Comparison of ENCODE assay signal across 8 cellular contexts in the genomic region with DNA sequence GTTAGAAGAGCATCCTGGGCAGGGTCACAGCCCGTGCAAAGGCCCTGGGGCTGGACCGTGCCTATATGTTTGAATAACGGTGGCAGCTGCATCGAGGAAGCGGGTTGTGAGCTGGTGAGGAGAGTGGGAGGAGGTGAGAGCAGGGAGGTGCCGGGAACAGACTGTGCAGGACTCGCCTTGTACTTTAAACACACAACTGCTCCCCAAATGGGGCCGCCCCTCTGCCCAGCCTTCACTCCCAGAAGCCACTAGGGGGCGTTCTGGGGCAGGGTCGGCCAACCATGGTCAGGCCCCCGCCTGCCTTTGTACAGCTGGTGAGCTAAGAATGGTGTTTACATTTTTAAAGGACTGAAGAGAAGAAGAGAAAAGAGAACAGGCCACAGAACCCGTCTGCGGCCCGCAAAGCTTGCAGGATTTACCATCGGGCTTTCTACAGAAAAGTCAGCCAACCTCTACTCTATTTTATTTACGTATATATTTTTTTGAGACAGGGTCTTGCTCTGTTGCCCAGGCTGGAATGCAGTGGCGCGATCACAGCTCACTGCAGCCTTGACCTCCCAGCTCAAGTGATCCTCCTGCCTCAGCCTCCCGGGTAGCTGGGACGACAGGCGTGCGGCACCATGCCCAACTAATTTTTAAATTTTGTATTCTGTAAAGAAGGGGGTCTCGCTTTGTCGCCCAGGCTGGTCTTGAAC. TPM values are rescaled to one million over a fixed set of nuclear protein-coding genes. Genes with fewer than 3 reads are reported as not detected.
DNase-seq lines count a peak whose midpoint lies in the region; ATAC-seq, FAIRE-seq and TF ChIP-seq lines count a peak whose summit lies in the region.
"Not testable (repeated sequence)": the region's sequence is repeated elsewhere in the genome, so short reads cannot be mapped to it uniquely, and the experiment has no call there.

No MANE protein-coding gene starts in this region.

- FAIRE-seq in pancreas (lab: Jason Lieb, UNC): not testable (repeated sequence)

- H3K4me3 ChIP-seq in DOHH2 (ENCODE audit: low read length); pancreas: not testable (repeated sequence)

- H3K9me3 ChIP-seq in DOHH2 (ENCODE audit: control insufficient read depth, insufficient read depth, low read length); pancreas: not testable (repeated sequence)

- TF ChIP-seq CTCF in DOHH2 (IDR thresholded peaks at IDR 0.05; ENCODE audit: low read depth, low read length, poor library complexity, severe bottlenecking): peak; percentile 84
- peak in 2 of 4 donors; percentile 23 to 24 for TF ChIP-seq CTCF in pancreas (IDR thresholded peaks at IDR 0.05)

- not testable (repeated sequence) for H3K9me2 ChIP-seq in DOHH2 (replicated peaks; ENCODE audit: control insufficient read depth, low read length)

- H3K4me1 Mint-ChIP-seq in IgD-negative memory B cell: peaks cover 4 to 13% (median 11%) of the 10 kb centered on the region in 3 donors

- not testable (repeated sequence) for H3K4me2 ChIP-seq in DOHH2 (ENCODE audit: low read length)

- not testable (repeated sequence) for H3K9me3 Mint-ChIP-seq in IgD-negative memory B cell

- H3F3A ChIP-seq in DOHH2 (ENCODE audit: control insufficient read depth, insufficient read depth): not testable (repeated sequence)

- WGBS in pancreas, 2 donors: 79 to 82% methylated on average over 24 of the region's 24 CpGs

- ATAC-seq in pancreas: peak in 3 of 4 donors; percentile 48 to 67 (median 57)

- peaks cover 15% of the 10 kb centered on the region for H3K4me1 ChIP-seq in DOHH2 (ENCODE audit: control insufficient read depth, low read length)
- not testable (repeated sequence) for H3K4me1 ChIP-seq in pancreas

- H3K27ac ChIP-seq in DOHH2 (ENCODE audit: low read depth, low read length); pancreas: not testable (repeated sequence)

- DNase-seq in SIG-M5 treated with dmso at 0.1 percent for 504 hours (lab: John Stamatoyannopoulos, UW; ENCODE audit: unreplicated experiment): peak; percentile 23
- peak in 2 of 3 experiments; percentile 37 to 38 for DNase-seq in activated CD8-positive, alpha-beta memory T cell treated with anti-CD3 and anti-CD28 coated beads for 48 hours (ENCODE audit: low read depth in 2 of 3, low spot score in 2 of 3)
- DNase-seq in central memory CD4-positive, alpha-beta T cell: peak; percentile 47
- peak; percentile 55 for DNase-seq in hepatic stellate cell (ENCODE audit: low spot score)
- DNase-seq in pancreas: peak in 2 of 6 donors; percentile 17 to 18
- DNase-seq in superior temporal gyrus (ENCODE audit: extremely low spot score): peak; percentile 13

- not testable (repeated sequence) for H4K20me1 ChIP-seq in DOHH2 (ENCODE audit: control insufficient read depth, insufficient read depth, low read depth, low read length)

- H3K27me3 ChIP-seq in DOHH2 (ENCODE audit: control insufficient read depth, low read length): peaks cover 18% of the 10 kb centered on the region
- H3K27me3 ChIP-seq in pancreas: not testable (repeated sequence)

- not testable (repeated sequence) for H3K36me3 ChIP-seq in DOHH2 (ENCODE audit: control insufficient read depth, low read length); pancreas

- peak overlapping the region; percentile 14 to 82 (median 63) for H3K27ac Mint-ChIP-seq in IgD-negative memory B cell

- intact Hi-C loops in pancreas (cut with DNase I): not testable (repeated sequence)

- H3K4me3 Mint-ChIP-seq in IgD-negative memory B cell: peak overlapping the region in 1 of 4 donors; percentile 69

- H3K79me2 ChIP-seq in DOHH2 (ENCODE audit: control insufficient read depth, low read length): not testable (repeated sequence)

- not testable (repeated sequence) for H3K36me3 Mint-ChIP-seq in IgD-negative memory B cell

- H3K27me3 Mint-ChIP-seq in IgD-negative memory B cell: peaks cover 45% of the 10 kb centered on the region

RNA-seq across cellular contexts. Expression of gene ADGRL1, which starts 5.7 kb away (rescaled TPM):
- 0.11 TPM for polyA plus RNA-seq in IgD-negative memory B cell
- 10 to 100 TPM in 2 of 6 donors, 1 to 10 TPM in 4; 8.3 to 11.7 (median 9.6) TPM for total RNA-seq in pancreas
- 10 to 100 TPM; 10.1 to 16.8 TPM for polyA plus RNA-seq in pancreas
